ENCODE assay signal across 10 cellular contexts in the genomic region with DNA sequence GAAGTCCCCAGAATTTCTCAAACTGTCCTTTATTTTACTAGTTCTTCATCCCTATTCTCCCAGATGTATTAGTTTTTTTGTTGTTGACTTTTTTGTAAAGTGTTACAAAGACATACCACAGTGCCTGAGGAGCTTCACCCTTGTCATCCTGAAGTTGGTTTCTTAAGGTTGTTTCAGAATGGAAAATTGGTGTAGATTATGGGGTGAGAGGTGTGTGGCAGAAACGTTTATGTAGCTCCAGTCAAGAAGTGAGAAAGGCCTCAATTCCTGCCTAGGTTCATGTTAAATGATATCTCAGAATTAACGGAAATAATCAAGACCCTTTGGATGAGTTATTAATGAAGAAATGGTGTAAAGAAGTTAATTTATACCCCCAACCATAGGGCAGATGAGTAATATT. TPM values are rescaled to one million over a fixed set of nuclear protein-coding genes. Genes with fewer than 3 reads are reported as not detected.
A peak's percentile ranks its signal among the peaks of the same experiment; 100 is the strongest.
DNase-seq lines count a peak whose midpoint lies in the region; ATAC-seq lines count a peak whose summit lies in the region.
"Had no signal": no experiment of that assay in that cellular context is flagged by ENCODE, and none has a peak within 500 bp of the region (broad histone marks: within the 10 kb centered on the region; RNA-seq: fewer than 3 reads in every experiment).

No MANE protein-coding gene starts in this region.

- ATAC-seq in activated naive CD8-positive, alpha-beta T cell treated with anti-CD3 and anti-CD28 coated beads, Interleukin-2, amount 10 ng/mL, durations not matched to agents 7 days and 5 days (ENCODE audit: low read depth): peak; percentile 6
- no peak for ATAC-seq in naive thymus-derived CD8-positive, alpha-beta T cell
- ATAC-seq in HG03457 (IDR thresholded peaks at IDR 0.05; ENCODE audit: unreplicated experiment) (no peak), HG03442 (IDR thresholded peaks at IDR 0.05; ENCODE audit: unreplicated experiment) (no peak)

- H2AFZ ChIP-seq in ACC112 (ENCODE audit: low read length, unreplicated experiment): no peak overlapping the region

- H3K4me1 Mint-ChIP-seq in IgD-negative memory B cell: peaks cover 61 to 72% (median 70%) of the 10 kb centered on the region in 3 donors
- H3K4me1 Mint-ChIP-seq in activated naive CD8-positive, alpha-beta T cell treated with anti-CD3 and anti-CD28 coated beads, Interleukin-2, amount 10 ng/mL, durations not matched to agents 7 days and 5 days: peaks cover 82% of the 10 kb centered on the region
- peaks cover 56 to 93% (median 89%) of the 10 kb centered on the region in 4 donors for H3K4me1 Mint-ChIP-seq in naive thymus-derived CD8-positive, alpha-beta T cell

- no peak overlapping the region for H3K4me3 ChIP-seq in ACC112 (ENCODE audit: low read depth, low read length)
- H3K4me3 ChIP-seq: left ventricle myocardium inferior had no signal

- H3K9me3 Mint-ChIP-seq in IgD-negative memory B cell: peaks cover 0 to 3% (median 0%) of the 10 kb centered on the region in 3 donors
- H3K9me3 Mint-ChIP-seq in activated naive CD8-positive, alpha-beta T cell treated with anti-CD3 and anti-CD28 coated beads, Interleukin-2, amount 10 ng/mL, durations not matched to agents 7 days and 5 days: no peaks in the 10 kb centered on the region
- H3K9me3 Mint-ChIP-seq in naive thymus-derived CD8-positive, alpha-beta T cell: peaks cover 0 to 9% (median 0%) of the 10 kb centered on the region in 9 donors

- H3K4me3 Mint-ChIP-seq in IgD-negative memory B cell: peak overlapping the region; percentile 13 to 82 (median 26)
- peak overlapping the region; percentile 72 for H3K4me3 Mint-ChIP-seq in activated naive CD8-positive, alpha-beta T cell treated with anti-CD3 and anti-CD28 coated beads, Interleukin-2, amount 10 ng/mL, durations not matched to agents 7 days and 5 days
- H3K4me3 Mint-ChIP-seq in naive thymus-derived CD8-positive, alpha-beta T cell: peak overlapping the region in 6 of 10 donors; percentile 44 to 85 (median 67)

- H3K27ac ChIP-seq in ACC112 (ENCODE audit: low read depth, low read length): peak overlapping the region; percentile 84

- POLR2A ChIA-PET in activated naive CD8-positive, alpha-beta T cell treated with anti-CD3 and anti-CD28 coated beads, Interleukin-2, amount 10 ng/mL, durations not matched to agents 7 days and 5 days (lab: Charles Lee): interaction anchor here (1.6 kb wide), 1 partner anchor 71 kb away, joined by 8 read pairs; no protein-coding TSS in a partner anchor
- POLR2A ChIA-PET in naive thymus-derived CD8-positive, alpha-beta T cell (lab: Charles Lee): interaction anchor here (0.9 kb wide), 1 partner anchor 9 kb away, joined by 3 read pairs; no protein-coding TSS in a partner anchor

- no peak for DNase-seq in activated naive CD8-positive, alpha-beta T cell treated with anti-CD3 and anti-CD28 coated beads, Interleukin-2, amount 10 ng/mL, durations not matched to agents 7 days and 5 days
- DNase-seq in naive thymus-derived CD8-positive, alpha-beta T cell: no peak
- DNase-seq in mesenteric fat pad (ENCODE audit: low spot score): no peak
- no peak for DNase-seq in NCI-H146 treated with DMSO at 0.1 percent for 48 hours (lab: John Stamatoyannopoulos, UW; ENCODE audit: unreplicated experiment)
- DNase-seq: left ventricle myocardium inferior, NCI-H524 treated with DMSO at 0.1 percent for 48 hours had no signal

- peaks cover 2% of the 10 kb centered on the region for H3K36me3 ChIP-seq in ACC112 (ENCODE audit: insufficient read depth, low read length)

- H3K27ac Mint-ChIP-seq in IgD-negative memory B cell: peak overlapping the region; percentile 67 to 97 (median 93)
- peak overlapping the region; percentile 91 for H3K27ac Mint-ChIP-seq in activated naive CD8-positive, alpha-beta T cell treated with anti-CD3 and anti-CD28 coated beads, Interleukin-2, amount 10 ng/mL, durations not matched to agents 7 days and 5 days
- peak overlapping the region; percentile 23 to 99 (median 94) for H3K27ac Mint-ChIP-seq in naive thymus-derived CD8-positive, alpha-beta T cell

- peaks cover 62% of the 10 kb centered on the region for H3K4me1 ChIP-seq in ACC112 (ENCODE audit: control insufficient read depth, insufficient read depth, low read length, unreplicated experiment)

- H3K36me3 Mint-ChIP-seq in IgD-negative memory B cell: peaks cover 30% of the 10 kb centered on the region
- peaks cover 46% of the 10 kb centered on the region for H3K36me3 Mint-ChIP-seq in activated naive CD8-positive, alpha-beta T cell treated with anti-CD3 and anti-CD28 coated beads, Interleukin-2, amount 10 ng/mL, durations not matched to agents 7 days and 5 days
- H3K36me3 Mint-ChIP-seq in naive thymus-derived CD8-positive, alpha-beta T cell: peaks cover 7 to 41% (median 16%) of the 10 kb centered on the region in 3 donors

- H3K27me3 ChIP-seq in ACC112 (ENCODE audit: insufficient read depth, low read length): no peaks in the 10 kb centered on the region

- H3K79me2 ChIP-seq in ACC112 (ENCODE audit: control insufficient read depth, insufficient read depth, low read length, unreplicated experiment): peaks cover 77% of the 10 kb centered on the region

- peaks cover 1% of the 10 kb centered on the region for H3K27me3 Mint-ChIP-seq in IgD-negative memory B cell
- H3K27me3 Mint-ChIP-seq in activated naive CD8-positive, alpha-beta T cell treated with anti-CD3 and anti-CD28 coated beads, Interleukin-2, amount 10 ng/mL, durations not matched to agents 7 days and 5 days: no peaks in the 10 kb centered on the region
- no peaks in the 10 kb centered on the region for H3K27me3 Mint-ChIP-seq in naive thymus-derived CD8-positive, alpha-beta T cell

RNA-seq across cellular contexts. Expression of a gene that starts 6.8 kb away (rescaled TPM):
- 58.4 TPM for polyA plus RNA-seq in IgD-negative memory B cell
- 10 to 100 TPM; 92.5 to 94.2 TPM for total RNA-seq in activated naive CD8-positive, alpha-beta T cell treated with anti-CD3 and anti-CD28 coated beads, Interleukin-2, amount 10 ng/mL, durations not matched to agents 7 days and 5 days
- 100 to 1,000 TPM; 108 to 109 TPM for total RNA-seq in naive thymus-derived CD8-positive, alpha-beta T cell
- 10 to 100 TPM; 25.5 to 31.0 (median 26.0) TPM for polyA plus RNA-seq in naive thymus-derived CD8-positive, alpha-beta T cell
- 47.8 TPM for total RNA-seq in mesenteric fat pad
